13 cellular contexts compared by ENCODE assay signal in the genomic region with DNA sequence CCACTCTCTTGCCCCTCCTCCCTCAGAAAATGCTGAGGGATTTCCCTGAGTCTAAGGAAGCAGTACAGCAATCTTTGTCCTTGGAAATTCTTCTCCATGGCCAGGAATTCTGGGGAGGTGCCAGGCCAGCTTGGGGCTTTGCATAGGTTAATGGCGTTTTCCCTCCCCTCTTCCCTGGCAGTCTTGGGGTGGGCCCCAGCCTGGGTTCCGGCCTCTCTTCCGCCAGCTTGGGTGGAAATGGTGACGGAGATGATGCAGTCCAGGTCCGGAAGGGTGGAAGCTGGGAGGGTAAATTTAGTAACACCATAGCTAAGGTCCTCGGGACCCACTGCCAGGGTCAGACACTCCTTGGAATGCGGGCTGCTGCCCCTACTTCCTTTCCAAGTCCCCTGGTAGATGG. TPM values are rescaled to one million over a fixed set of nuclear protein-coding genes. Genes with fewer than 3 reads are reported as not detected.
DNase-seq lines count a peak whose midpoint lies in the region; ATAC-seq and TF ChIP-seq lines count a peak whose summit lies in the region.
"Had no signal": no experiment of that assay in that cellular context is flagged by ENCODE, and none has a peak within 500 bp of the region (broad histone marks: within the 10 kb centered on the region; RNA-seq: fewer than 3 reads in every experiment).

No MANE protein-coding gene starts in this region.

- WGBS in hepatocyte (ENCODE audit: low lambda C conversion rate, missing lambda C conversion rate) = 69% methylated on average over 7 of the region's 7 CpGs

- H3K9me2 ChIP-seq in hepatocyte (replicated peaks; ENCODE audit: insufficient read depth) = no peaks in the 10 kb centered on the region

- H3K4me3 ChIP-seq in colonic mucosa (no peak overlapping the region), hepatocyte (no peak overlapping the region)
- H3K4me3 ChIP-seq: K562, mucosa of descending colon had no signal

- H3K27ac ChIP-seq in colonic mucosa (no peak overlapping the region), hepatocyte (peak overlapping the region; percentile 2)

- intact Hi-C loops in colonic mucosa (cut with DNase I) = no loop called here

- H2AFZ ChIP-seq in hepatocyte = no peak overlapping the region

- H3K36me3 ChIP-seq in colonic mucosa (no peaks in the 10 kb centered on the region), hepatocyte (replicated peaks; ENCODE audit: insufficient read depth, low read depth) (no peaks in the 10 kb centered on the region)

- DNase-seq in EH (ENCODE audit: low read depth) (peak; percentile 51), colonic mucosa (no peak), hepatocyte (ENCODE audit: low spot score) (no peak), pulmonary artery endothelial cell (ENCODE audit: low read depth, low spot score) (peak; percentile 72), activated gamma-delta T cell treated with Interleukin-2 at 50 U/mL for 16 hours (no peak), DMS153 (lab: John Stamatoyannopoulos, UW) (no peak), HuH-7 (ENCODE audit: low spot score) (no peak)
- DNase-seq: activated T-cell treated with anti-CD3 and anti-CD28 coated beads for 4 hours, cerebellar nuclear complex, NCI-H2029 treated with DMSO at 0.1 percent for 48 hours had no signal

- H3K9ac ChIP-seq in colonic mucosa (ENCODE audit: low read depth in 2 of 2, low read length in 2 of 2) = peak overlapping the region; percentile 14 to 44

- H3K9me3 ChIP-seq in colonic mucosa = no peaks in the 10 kb centered on the region
- H3K9me3 ChIP-seq in hepatocyte (ENCODE audit: low read depth) = no peaks in the 10 kb centered on the region
- H3K9me3 ChIP-seq: mucosa of descending colon had no signal

- TF ChIP-seq CTCF in colonic mucosa (IDR thresholded peaks at IDR 0.05) (no peak), hepatocyte (IDR thresholded peaks at IDR 0.05; ENCODE audit: poor library complexity) (no peak)

- peaks cover 3% of the 10 kb centered on the region for H3K79me2 ChIP-seq in hepatocyte

- no peak for ATAC-seq in HG03521 (IDR thresholded peaks at IDR 0.05; ENCODE audit: unreplicated experiment)
- ATAC-seq: K562, mucosa of descending colon had no signal

- peaks cover 21% of the 10 kb centered on the region for H3K27me3 ChIP-seq in colonic mucosa
- H3K27me3 ChIP-seq in hepatocyte = peaks cover 23% of the 10 kb centered on the region

- H3K4me1 ChIP-seq in colonic mucosa (peaks cover 10% of the 10 kb centered on the region), hepatocyte (ENCODE audit: insufficient read depth) (peaks cover 61% of the 10 kb centered on the region)

- peak overlapping the region; percentile 39 for H3K4me2 ChIP-seq in hepatocyte

- no peaks in the 10 kb centered on the region for H4K20me1 ChIP-seq in hepatocyte (ENCODE audit: insufficient read depth, poor library complexity, severe bottlenecking)

RNA-seq across cellular contexts. Expression of a gene that starts 5.0 kb away (rescaled TPM):
- total RNA-seq in colonic mucosa = 10 to 100 TPM; 60.1 to 88.6 TPM
- total RNA-seq in hepatocyte = 45.8 and 51.8 TPM in 2 replicates
- 71.1 and 73.0 TPM in 2 replicates for polyA plus RNA-seq in hepatocyte
- total RNA-seq in pulmonary artery endothelial cell = 67.0 and 79.3 TPM in 2 replicates

RNA-seq across cellular contexts. Expression of a gene that starts 40.2 kb away (rescaled TPM):
- total RNA-seq in colonic mucosa = 100 to 1,000 TPM; 151 to 171 TPM
- total RNA-seq in hepatocyte = 177 and 190 TPM in 2 replicates
- polyA plus RNA-seq in hepatocyte = 166 and 194 TPM in 2 replicates
- 130 and 149 TPM in 2 replicates for total RNA-seq in pulmonary artery endothelial cell

RNA-seq across cellular contexts. Expression of a gene that starts 46.6 kb away (rescaled TPM):
- total RNA-seq in colonic mucosa = 1 to 10 TPM; 9.3 to 9.5 TPM
- 20.6 and 21.0 TPM in 2 replicates for total RNA-seq in hepatocyte
- polyA plus RNA-seq in hepatocyte = 12.3 and 12.6 TPM in 2 replicates
- 25.5 and 33.6 TPM in 2 replicates for total RNA-seq in pulmonary artery endothelial cell

Comparison
In these comparisons a context has a peak if more than half of its experiments do, and no peak if none do; other contexts are left out.
1. DNase-seq: peak in EH (single experiment) and pulmonary artery endothelial cell (single experiment); none in colonic mucosa (single experiment), hepatocyte (single experiment), activated gamma-delta T cell treated with Interleukin-2 at 50 U/mL for 16 hours (single experiment), DMS153 (single experiment) and HuH-7 (single experiment).